ENCODE assay signal across 17 cellular contexts in genomic region chr3:149781216-149781615, GRCh38. TPM values are rescaled to one million over a fixed set of nuclear protein-coding genes. Genes with fewer than 3 reads are reported as not detected.
DNase-seq lines count a peak whose midpoint lies in the region; ATAC-seq and TF ChIP-seq lines count a peak whose summit lies in the region.
"Had no signal": no experiment of that assay in that cellular context is flagged by ENCODE, and none has a peak within 500 bp of the region (broad histone marks: within the 10 kb centered on the region; RNA-seq: fewer than 3 reads in every experiment).

No MANE protein-coding gene starts in this region.

- H3K79me2 ChIP-seq in SU-DHL-6 (ENCODE audit: insufficient read depth, low read length): no peaks in the 10 kb centered on the region

- H2AFZ ChIP-seq in SU-DHL-6 (ENCODE audit: low read depth, low read length, severe bottlenecking): no peak overlapping the region

- H3K9me3 ChIP-seq in SU-DHL-6 (ENCODE audit: insufficient read depth, low read length) (no peaks in the 10 kb centered on the region), neutrophil (no peaks in the 10 kb centered on the region)
- H3K9me3 ChIP-seq: adrenal gland had no signal

- H3K27me3 ChIP-seq in SU-DHL-6 (ENCODE audit: low read length) (no peaks in the 10 kb centered on the region), neutrophil (no peaks in the 10 kb centered on the region)
- H3K27me3 ChIP-seq: adrenal gland had no signal

- peak; percentile 52 for ATAC-seq in GM18868 (IDR thresholded peaks at IDR 0.05; ENCODE audit: unreplicated experiment)
- no peak for ATAC-seq in HG02763 (IDR thresholded peaks at IDR 0.05; ENCODE audit: unreplicated experiment)
- ATAC-seq: activated CD4-positive, alpha-beta T cell treated with anti-CD3 and anti-CD28 coated beads for 36 hours; naive thymus-derived CD4-positive, alpha-beta T cell had no signal

- H3K27ac ChIP-seq in SU-DHL-6 (ENCODE audit: low read depth, low read length): peak overlapping the region; percentile 33; the same call in 1 of the 2 replicates
- H3K27ac ChIP-seq in neutrophil: peak overlapping the region; percentile 97

- H3K9ac ChIP-seq in SU-DHL-6 (ENCODE audit: low read length): no peak overlapping the region

- H3K27me3 Mint-ChIP-seq in activated T-helper 2 cell treated with anti-CD3 and anti-CD28 coated beads, Interferon-gamma antibody, Interleukin-2, Interleukin-4, amounts not matched to agents 10 μg/mL and 5 μg/mL and 100 μg/mL, durations not matched to agents 14 hours and 24 hours and 36 hours (ENCODE audit: low read depth): peaks cover 11% of the 10 kb centered on the region

- no peak for TF ChIP-seq CTCF in SU-DHL-6 (IDR thresholded peaks at IDR 0.05; ENCODE audit: insufficient read depth, low read length, poor library complexity, severe bottlenecking)
- TF ChIP-seq CTCF in neutrophil (IDR thresholded peaks at IDR 0.05): no peak

- H3K4me2 ChIP-seq in SU-DHL-6 (ENCODE audit: low read depth, low read length, poor library complexity, severe bottlenecking): peak overlapping the region; percentile 42

- no peaks in the 10 kb centered on the region for H3K9me3 Mint-ChIP-seq in activated T-helper 2 cell treated with anti-CD3 and anti-CD28 coated beads, Interferon-gamma antibody, Interleukin-2, Interleukin-4, amounts not matched to agents 10 μg/mL and 5 μg/mL and 100 μg/mL, durations not matched to agents 14 hours and 24 hours and 36 hours
- H3K9me3 Mint-ChIP-seq: H9 had no signal

- no peaks in the 10 kb centered on the region for H3F3A ChIP-seq in SU-DHL-6 (ENCODE audit: insufficient read depth)

- no peak overlapping the region for H3K4me3 ChIP-seq in SU-DHL-6 (ENCODE audit: insufficient read depth, low read length, poor library complexity, severe bottlenecking)
- H3K4me3 ChIP-seq in neutrophil (ENCODE audit: low read depth in 1 of 2, low read length in 1 of 2): peak overlapping the region; percentile 44 to 45
- H3K4me3 ChIP-seq: adrenal gland had no signal

- H3K36me3 Mint-ChIP-seq in activated T-helper 2 cell treated with anti-CD3 and anti-CD28 coated beads, Interferon-gamma antibody, Interleukin-2, Interleukin-4, amounts not matched to agents 10 μg/mL and 5 μg/mL and 100 μg/mL, durations not matched to agents 14 hours and 24 hours and 36 hours (ENCODE audit: low read depth): no peaks in the 10 kb centered on the region
- H3K36me3 Mint-ChIP-seq: CD4-positive, alpha-beta memory T cell; naive thymus-derived CD4-positive, alpha-beta T cell had no signal

- no peaks in the 10 kb centered on the region for H3K9me2 ChIP-seq in SU-DHL-6 (replicated peaks; ENCODE audit: insufficient read depth, low read length)

- H3K36me3 ChIP-seq in SU-DHL-6 (ENCODE audit: low read length) (no peaks in the 10 kb centered on the region), neutrophil (no peaks in the 10 kb centered on the region)
- H3K36me3 ChIP-seq: adrenal gland had no signal

- H3K4me1 ChIP-seq in neutrophil (ENCODE audit: control insufficient read depth in 1 of 2, insufficient read depth in 1 of 2, low read depth in 1 of 2, low read length in 1 of 2): peaks cover 39 to 46% of the 10 kb centered on the region in 2 experiments
- H3K4me1 ChIP-seq: adrenal gland had no signal

- H3K27ac Mint-ChIP-seq in activated T-helper 2 cell treated with anti-CD3 and anti-CD28 coated beads, Interferon-gamma antibody, Interleukin-2, Interleukin-4, amounts not matched to agents 10 μg/mL and 5 μg/mL and 100 μg/mL, durations not matched to agents 14 hours and 24 hours and 36 hours: no peak overlapping the region
- H3K27ac Mint-ChIP-seq: activated CD4-positive, alpha-beta T cell treated with anti-CD3 and anti-CD28 coated beads for 36 hours; naive thymus-derived CD4-positive, alpha-beta T cell had no signal

- intact Hi-C loops in activated T-helper 2 cell treated with anti-CD3 and anti-CD28 coated beads, Interferon-gamma antibody, Interleukin-2, Interleukin-4, amounts not matched to agents 10 μg/mL and 5 μg/mL and 100 μg/mL, durations not matched to agents 14 hours and 24 hours and 36 hours (cut with micrococcal nuclease): no loop called here

- H3K4me3 Mint-ChIP-seq in activated T-helper 2 cell treated with anti-CD3 and anti-CD28 coated beads, Interferon-gamma antibody, Interleukin-2, Interleukin-4, amounts not matched to agents 10 μg/mL and 5 μg/mL and 100 μg/mL, durations not matched to agents 14 hours and 24 hours and 36 hours (ENCODE audit: low read depth): no peak overlapping the region
- H3K4me3 Mint-ChIP-seq: activated CD4-positive, alpha-beta T cell treated with anti-CD3 and anti-CD28 coated beads for 36 hours; CD4-positive, alpha-beta memory T cell; H9 had no signal

- DNase-seq in KG1 (lab: John Stamatoyannopoulos, UW) (peak; percentile 14), cerebellum (ENCODE audit: low spot score) (no peak), 8988T (no peak)
- no peak for DNase-seq in activated T-helper 2 cell treated with anti-CD3 and anti-CD28 coated beads, Interferon-gamma antibody, Interleukin-2, Interleukin-4, amounts not matched to agents 10 μg/mL and 5 μg/mL and 100 μg/mL, durations not matched to agents 14 hours and 24 hours and 36 hours (ENCODE audit: low spot score)
- DNase-seq: activated CD4-positive, alpha-beta T cell treated with anti-CD3 and anti-CD28 coated beads for 36 hours; CD4-positive, alpha-beta memory T cell; H9; naive thymus-derived CD4-positive, alpha-beta T cell; stimulated activated CD4-positive, alpha-beta T cell treated with anti-CD3 and anti-CD28 coated beads, Interleukin-2, amount 100 ng/mL, for 24 hours; SW 1271 had no signal

- no peaks in the 10 kb centered on the region for H4K20me1 ChIP-seq in SU-DHL-6 (ENCODE audit: low read depth, low read length)

- no peaks in the 10 kb centered on the region for H3K4me1 Mint-ChIP-seq in activated T-helper 2 cell treated with anti-CD3 and anti-CD28 coated beads, Interferon-gamma antibody, Interleukin-2, Interleukin-4, amounts not matched to agents 10 μg/mL and 5 μg/mL and 100 μg/mL, durations not matched to agents 14 hours and 24 hours and 36 hours (ENCODE audit: low read depth)
- H3K4me1 Mint-ChIP-seq: activated CD4-positive, alpha-beta T cell treated with anti-CD3 and anti-CD28 coated beads for 36 hours; naive thymus-derived CD4-positive, alpha-beta T cell had no signal

RNA-seq across cellular contexts. Expression of gene ANKUB1, which starts 11.1 kb away (rescaled TPM):
- total RNA-seq in activated T-helper 2 cell treated with anti-CD3 and anti-CD28 coated beads, Interferon-gamma antibody, Interleukin-2, Interleukin-4, amounts not matched to agents 10 μg/mL and 5 μg/mL and 100 μg/mL, durations not matched to agents 14 hours and 24 hours and 36 hours: not detected in 2 replicates
- total RNA-seq in cerebellum: 0.36 TPM
- total RNA-seq: activated CD4-positive, alpha-beta T cell treated with anti-CD3 and anti-CD28 coated beads for 36 hours; adrenal gland; CD4-positive, alpha-beta memory T cell; G401; H9; MCF 10A; naive thymus-derived CD4-positive, alpha-beta T cell had no signal

RNA-seq across cellular contexts. Expression of gene COMMD2, which starts 28.9 kb away (rescaled TPM):
- total RNA-seq in activated T-helper 2 cell treated with anti-CD3 and anti-CD28 coated beads, Interferon-gamma antibody, Interleukin-2, Interleukin-4, amounts not matched to agents 10 μg/mL and 5 μg/mL and 100 μg/mL, durations not matched to agents 14 hours and 24 hours and 36 hours: 40.3 and 43.3 TPM in 2 replicates
- total RNA-seq in cerebellum: 56.2 TPM

RNA-seq across cellular contexts. Expression of gene RNF13, which starts 31.8 kb away (rescaled TPM):
- 33.5 and 39.6 TPM in 2 replicates for total RNA-seq in activated T-helper 2 cell treated with anti-CD3 and anti-CD28 coated beads, Interferon-gamma antibody, Interleukin-2, Interleukin-4, amounts not matched to agents 10 μg/mL and 5 μg/mL and 100 μg/mL, durations not matched to agents 14 hours and 24 hours and 36 hours
- total RNA-seq in cerebellum: 85.2 TPM
